In the genomic region with DNA sequence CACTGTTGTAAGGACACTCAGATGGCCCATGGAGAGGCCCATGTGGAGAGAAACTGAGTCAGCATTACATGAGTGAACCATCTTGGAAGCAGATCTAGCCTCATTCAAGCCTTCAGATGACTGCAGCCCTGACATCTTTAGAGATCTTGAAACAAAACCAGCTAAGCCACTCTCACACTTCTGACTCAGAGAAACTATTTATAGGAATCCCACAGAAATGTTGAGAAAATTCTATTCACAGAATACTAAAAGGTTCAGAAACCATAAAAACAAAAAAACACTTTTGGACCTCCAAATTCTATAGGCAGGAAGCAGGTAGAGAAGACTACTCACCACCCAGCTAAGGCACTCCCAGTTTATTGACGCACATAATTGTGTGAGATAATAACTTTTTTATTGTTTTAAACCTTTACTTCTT, we compare ENCODE assay signal across 13 cellular contexts. TPM values are rescaled to one million over a fixed set of nuclear protein-coding genes. Genes with fewer than 3 reads are reported as not detected.
A peak's percentile ranks its signal among the peaks of the same experiment; 100 is the strongest.
DNase-seq lines count a peak whose midpoint lies in the region; ATAC-seq and TF ChIP-seq lines count a peak whose summit lies in the region.
"Had no signal": no experiment of that assay in that cellular context is flagged by ENCODE, and none has a peak within 500 bp of the region (broad histone marks: within the 10 kb centered on the region; RNA-seq: fewer than 3 reads in every experiment).

No MANE protein-coding gene starts in this region.

- TF ChIP-seq CTCF in foreskin keratinocyte (conservative IDR thresholded peaks at IDR 0.05), result no peak

- H3K27me3 ChIP-seq in foreskin keratinocyte, result peaks cover 3% of the 10 kb centered on the region
- H3K27me3 ChIP-seq: gastroesophageal sphincter, uterus had no signal

- DNase-seq in M059J (ENCODE audit: low read depth) (peak; percentile 22), foreskin keratinocyte (peak in 1 of 2 donors; percentile 32), NCI-H128 (lab: John Stamatoyannopoulos, UW; ENCODE audit: unreplicated experiment) (no peak), NCI-H748 treated with DMSO at 0.1 percent for 48 hours (lab: John Stamatoyannopoulos, UW) (no peak), LoVo (ENCODE audit: low spot score) (no peak), NCI-H69 (lab: John Stamatoyannopoulos, UW) (no peak)
- DNase-seq: Caco-2, NCI-H2227 treated with DMSO at 0.1 percent for 48 hours, uterus had no signal

- ATAC-seq in GM18498 (IDR thresholded peaks at IDR 0.05; ENCODE audit: unreplicated experiment) (peak; percentile 63), GM21447 (IDR thresholded peaks at IDR 0.05; ENCODE audit: unreplicated experiment) (peak; percentile 82), foreskin keratinocyte (peak; percentile 27)
- ATAC-seq: gastroesophageal sphincter had no signal

- H3K4me1 ChIP-seq in foreskin keratinocyte, result no peaks in the 10 kb centered on the region
- H3K4me1 ChIP-seq: Caco-2, gastroesophageal sphincter, uterus had no signal

- no peak overlapping the region for H3K27ac ChIP-seq in foreskin keratinocyte
- H3K27ac ChIP-seq: gastroesophageal sphincter, SK-N-MC, uterus had no signal

RNA-seq across cellular contexts. Expression of gene TMEM169, which starts 8.7 kb away (rescaled TPM):
- total RNA-seq in M059J (2014; rRNA removed; shearing (Covaris generic)), result 1.3 TPM in 1 of 2 replicates, not detected in the other
- 0.11 TPM in 1 of 2 replicates, not detected in the other for total RNA-seq in foreskin keratinocyte
- 0.04 TPM in 2 replicates for polyA plus RNA-seq in foreskin keratinocyte

RNA-seq across cellular contexts. Expression of gene PECR, which starts 8.8 kb away (rescaled TPM):
- 9.0 and 11.5 TPM in 2 replicates for total RNA-seq in M059J (2014; rRNA removed; shearing (Covaris generic))
- 8.1 and 8.6 TPM in 2 replicates for total RNA-seq in foreskin keratinocyte
- 6.4 and 8.0 TPM in 2 replicates for polyA plus RNA-seq in foreskin keratinocyte

RNA-seq across cellular contexts. Expression of gene XRCC5, which starts 18.8 kb away (rescaled TPM):
- 261 and 335 TPM in 2 replicates for total RNA-seq in M059J (2014; rRNA removed; shearing (Covaris generic))
- total RNA-seq in foreskin keratinocyte, result 290 and 298 TPM in 2 replicates
- polyA plus RNA-seq in foreskin keratinocyte, result 161 and 180 TPM in 2 replicates

Comparison
In these comparisons a context has a peak if more than half of its experiments do, and no peak if none do; other contexts are left out.
1. ATAC-seq: peak in every context shown above with its lines; median percentile 82 in GM21447; 63 in GM18498; 27 in foreskin keratinocyte.